In genomic region chr2:160290590-160290989, GRCh38 we compare ENCODE assay signal across 18 cellular contexts.
DNase-seq lines count a peak whose midpoint lies in the region; ATAC-seq, FAIRE-seq and TF ChIP-seq lines count a peak whose summit lies in the region.
"Had no signal": no experiment of that assay in that cellular context is flagged by ENCODE, and none has a peak within 500 bp of the region (broad histone marks: within the 10 kb centered on the region; RNA-seq: fewer than 3 reads in every experiment).

No MANE protein-coding gene starts in this region.

- H3K4me1 ChIP-seq in ACC112 (ENCODE audit: control insufficient read depth, insufficient read depth, low read length, unreplicated experiment) = peaks cover 77% of the 10 kb centered on the region

- no peaks in the 10 kb centered on the region for H3K27me3 Mint-ChIP-seq in CD4-positive, alpha-beta T cell
- no peaks in the 10 kb centered on the region for H3K27me3 Mint-ChIP-seq in natural killer cell (ENCODE audit: low read depth in 2 of 2)
- H3K27me3 Mint-ChIP-seq: activated CD4-positive, alpha-beta memory T cell treated with anti-CD3 and anti-CD28 coated beads for 36 hours; naive B cell had no signal

- no peak overlapping the region for H2AFZ ChIP-seq in ACC112 (ENCODE audit: low read length, unreplicated experiment)
- H2AFZ ChIP-seq: PC-9 had no signal

- no peak for TF ChIP-seq CTCF in CD4-positive, alpha-beta T cell (IDR thresholded peaks at IDR 0.05)
- no peak for TF ChIP-seq CTCF in bronchial epithelial cell (IDR thresholded peaks at IDR 0.05; ENCODE audit: insufficient read depth, low read length, severe bottlenecking)
- TF ChIP-seq CTCF in natural killer cell (IDR thresholded peaks at IDR 0.05) = no peak

- no peaks in the 10 kb centered on the region for H3K27me3 ChIP-seq in ACC112 (ENCODE audit: insufficient read depth, low read length)
- H3K27me3 ChIP-seq in CD4-positive, alpha-beta T cell (ENCODE audit: control insufficient read depth, insufficient read depth, low read length) = no peaks in the 10 kb centered on the region
- no peaks in the 10 kb centered on the region for H3K27me3 ChIP-seq in bronchial epithelial cell (ENCODE audit: control insufficient read depth, insufficient read depth, low read length)

- H3K4me1 Mint-ChIP-seq in CD4-positive, alpha-beta T cell (ENCODE audit: low read depth) = peaks cover 34% of the 10 kb centered on the region
- H3K4me1 Mint-ChIP-seq in natural killer cell = peaks cover 43 to 58% of the 10 kb centered on the region in 2 donors

- peak overlapping the region; percentile 38 for H3K27ac Mint-ChIP-seq in CD4-positive, alpha-beta T cell
- H3K27ac Mint-ChIP-seq in natural killer cell = peak overlapping the region; percentile 65 to 66
- H3K27ac Mint-ChIP-seq: activated CD4-positive, alpha-beta memory T cell treated with anti-CD3 and anti-CD28 coated beads for 36 hours had no signal

- peaks cover 82% of the 10 kb centered on the region for H3K36me3 Mint-ChIP-seq in CD4-positive, alpha-beta T cell (ENCODE audit: low read depth)
- peaks cover 11% of the 10 kb centered on the region for H3K36me3 Mint-ChIP-seq in natural killer cell

- POLR2A ChIA-PET in CD4-positive, alpha-beta T cell (lab: Charles Lee) = interaction anchor here (2.4 kb wide), 1 partner anchor 21 kb away, joined by 7 read pairs; no protein-coding TSS in a partner anchor

- CTCF ChIA-PET in CD4-positive, alpha-beta T cell (lab: Charles Lee) = interaction anchor here (0.9 to 1.0 kb wide), 2 partner anchors 30 to 703 kb away, joined by 3 read pairs; no protein-coding TSS in a partner anchor

- H3K4me3 ChIP-seq in ACC112 (ENCODE audit: low read depth, low read length) = no peak overlapping the region
- H3K4me3 ChIP-seq in bronchial epithelial cell (ENCODE audit: low read depth, low read length) = no peak overlapping the region
- H3K4me3 ChIP-seq: PC-9, SK-N-MC, thoracic aorta had no signal

- ATAC-seq in CD4-positive, alpha-beta T cell (ENCODE audit: poor library complexity) = no peak
- no peak for ATAC-seq in natural killer cell
- ATAC-seq in GM21786 (IDR thresholded peaks at IDR 0.05; ENCODE audit: unreplicated experiment) = no peak

- intact Hi-C loops in CD4-positive, alpha-beta T cell (cut with DNase I, micrococcal nuclease) = no loop called here
- intact Hi-C loops in natural killer cell (cut with micrococcal nuclease) = no loop called here

- no peaks in the 10 kb centered on the region for H3K9me3 Mint-ChIP-seq in CD4-positive, alpha-beta T cell
- no peaks in the 10 kb centered on the region for H3K9me3 Mint-ChIP-seq in natural killer cell
- H3K9me3 Mint-ChIP-seq: activated CD4-positive, alpha-beta memory T cell treated with anti-CD3 and anti-CD28 coated beads for 36 hours; naive B cell had no signal

- H3K4me3 Mint-ChIP-seq in CD4-positive, alpha-beta T cell = no peak overlapping the region
- H3K4me3 Mint-ChIP-seq in natural killer cell = no peak overlapping the region
- H3K4me3 Mint-ChIP-seq: activated CD4-positive, alpha-beta memory T cell treated with anti-CD3 and anti-CD28 coated beads for 36 hours; naive B cell had no signal

- peak overlapping the region; percentile 96 for H3K27ac ChIP-seq in ACC112 (ENCODE audit: low read depth, low read length)
- no peak overlapping the region for H3K27ac ChIP-seq in CD4-positive, alpha-beta T cell (ENCODE audit: low read depth, low read length)
- H3K27ac ChIP-seq: HL-60, KMS-11, PC-9, SK-N-MC, thoracic aorta had no signal

- H3K79me2 ChIP-seq in ACC112 (ENCODE audit: control insufficient read depth, insufficient read depth, low read length, unreplicated experiment) = peaks cover 32% of the 10 kb centered on the region

- H3K9me3 ChIP-seq in CD4-positive, alpha-beta T cell (ENCODE audit: control insufficient read depth, low read length) = no peaks in the 10 kb centered on the region
- H3K9me3 ChIP-seq: thoracic aorta had no signal

- H3K36me3 ChIP-seq in ACC112 (ENCODE audit: insufficient read depth, low read length) (peaks cover 49% of the 10 kb centered on the region), bronchial epithelial cell (ENCODE audit: control insufficient read depth, insufficient read depth, low read length) (no peaks in the 10 kb centered on the region)
- H3K36me3 ChIP-seq: thoracic aorta had no signal

- no peak for DNase-seq in CD4-positive, alpha-beta T cell
- no peak for DNase-seq in bronchial epithelial cell (ENCODE audit: low read depth)
- no peak for DNase-seq in natural killer cell
- DNase-seq in NCI-H1694 treated with DMSO at 0.1 percent for 48 hours (lab: John Stamatoyannopoulos, UW) = no peak
- DNase-seq in H4 (ENCODE audit: low spot score) = no peak
- DNase-seq: activated CD4-positive, alpha-beta memory T cell treated with anti-CD3 and anti-CD28 coated beads for 36 hours; cortex of kidney; naive B cell; NCI-H1105 treated with DMSO at 0.1 percent for 48 hours; NCI-H526 treated with DMSO at 0.1 percent for 48 hours; PC-9; stimulated activated CD4-positive, alpha-beta T cell treated with anti-CD3 and anti-CD28 coated beads, Interleukin-2, amount 100 ng/mL, for 24 hours had no signal

- peak; percentile 28 for FAIRE-seq in bronchial epithelial cell (lab: Jason Lieb, UNC)
